19 cellular contexts compared by ENCODE assay signal in the genomic region with DNA sequence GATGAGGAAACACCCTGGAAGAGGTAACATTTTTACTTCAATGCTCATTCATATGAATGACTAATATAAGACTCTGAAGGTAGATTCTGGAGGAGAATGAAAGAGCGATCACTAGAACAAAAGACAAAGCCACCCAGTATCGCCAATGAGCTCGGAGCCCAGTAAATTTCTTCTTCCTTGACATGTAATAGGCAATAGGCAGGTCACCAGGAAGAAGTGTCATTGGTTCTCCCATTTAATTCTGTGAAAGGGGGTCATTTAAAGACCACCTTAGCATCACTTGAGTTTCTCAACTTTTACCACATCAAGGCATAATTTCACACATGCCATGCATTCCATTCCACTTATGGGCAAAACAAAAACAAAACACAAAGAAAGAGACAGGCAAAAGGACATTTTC. TPM values are rescaled to one million over a fixed set of nuclear protein-coding genes. Genes with fewer than 3 reads are reported as not detected.
A peak's percentile ranks its signal among the peaks of the same experiment; 100 is the strongest.
DNase-seq lines count a peak whose midpoint lies in the region; ATAC-seq and TF ChIP-seq lines count a peak whose summit lies in the region.
"Had no signal": no experiment of that assay in that cellular context is flagged by ENCODE, and none has a peak within 500 bp of the region (broad histone marks: within the 10 kb centered on the region; RNA-seq: fewer than 3 reads in every experiment).

No MANE protein-coding gene starts in this region.

- H3K79me2 ChIP-seq in HCT116 (ENCODE audit: insufficient read depth, low read length), result no peaks in the 10 kb centered on the region

- H3K4me1 Mint-ChIP-seq in stimulated activated effector memory CD8-positive, alpha-beta T cell treated with anti-CD3 and anti-CD28 coated beads, Interleukin-12 subunit alpha, Interleukin-12 subunit beta, amount 100 ng/mL, for 72 hours, result no peaks in the 10 kb centered on the region

- H3K4me3 ChIP-seq in HCT116 (replicated peaks in 1 of 2; ENCODE audit: low read depth in 1 of 2, low read length in 2 of 2) (peak overlapping the region in 1 of 2 experiments; percentile 15; a peak in 2 of 4 replicates), SJCRH30 (no peak overlapping the region), skeletal muscle satellite cell (ENCODE audit: low read length) (no peak overlapping the region)
- H3K4me3 ChIP-seq: heart left ventricle, prostate gland had no signal

- peak overlapping the region; percentile 60 for H3K4me2 ChIP-seq in HCT116 (ENCODE audit: low read length)
- H3K4me2 ChIP-seq in skeletal muscle satellite cell (ENCODE audit: low read length), result peak overlapping the region; percentile 35

- H3K27ac Mint-ChIP-seq in stimulated activated effector memory CD8-positive, alpha-beta T cell treated with anti-CD3 and anti-CD28 coated beads, Interleukin-12 subunit alpha, Interleukin-12 subunit beta, amount 100 ng/mL, for 72 hours, result no peak overlapping the region
- H3K27ac Mint-ChIP-seq: activated CD8-positive, alpha-beta memory T cell treated with anti-CD3 and anti-CD28 coated beads, Interleukin-2, amount 10 ng/mL, durations not matched to agents 7 days and 5 days; activated naive CD8-positive, alpha-beta T cell treated with anti-CD3 and anti-CD28 coated beads, Interleukin-2, amount 50 U/mL, for 24 hours had no signal

- intact Hi-C loops in HCT116 (cut with micrococcal nuclease), result no loop called here

- ATAC-seq in HCT116, result peak; percentile 85
- ATAC-seq in esophagus mucosa, result peak; percentile 22
- no peak for ATAC-seq in stimulated activated effector memory CD8-positive, alpha-beta T cell treated with anti-CD3 and anti-CD28 coated beads, Interleukin-12 subunit alpha, Interleukin-12 subunit beta, amount 100 ng/mL, for 72 hours
- ATAC-seq: activated naive CD8-positive, alpha-beta T cell treated with anti-CD3 and anti-CD28 coated beads, Interleukin-2, amount 50 U/mL, for 24 hours; heart left ventricle had no signal

- in situ Hi-C loops in GM13976 (cut with MboI; ENCODE audit: low sequenced_read_pairs, unreplicated experiment), result no loop called here

- no peaks in the 10 kb centered on the region for H3K9me3 Mint-ChIP-seq in stimulated activated effector memory CD8-positive, alpha-beta T cell treated with anti-CD3 and anti-CD28 coated beads, Interleukin-12 subunit alpha, Interleukin-12 subunit beta, amount 100 ng/mL, for 72 hours
- H3K9me3 Mint-ChIP-seq: activated naive CD8-positive, alpha-beta T cell treated with anti-CD3 and anti-CD28 coated beads, Interleukin-2, amount 50 U/mL, for 24 hours had no signal

- H4K20me1 ChIP-seq in HCT116 (ENCODE audit: insufficient read depth), result no peaks in the 10 kb centered on the region

- peak; percentile 69 for DNase-seq in HCT116 (ENCODE audit: low read depth, low spot score)
- no peak for DNase-seq in SJCRH30
- no peak for DNase-seq in GM13976 (ENCODE audit: low spot score)
- DNase-seq in NCI-H1092 treated with DMSO at 0.1 percent for 48 hours (lab: John Stamatoyannopoulos, UW), result no peak
- no peak for DNase-seq in stimulated activated effector memory CD8-positive, alpha-beta T cell treated with anti-CD3 and anti-CD28 coated beads, Interleukin-12 subunit alpha, Interleukin-12 subunit beta, amount 100 ng/mL, for 72 hours (ENCODE audit: low spot score in 2 of 2)
- DNase-seq: activated CD8-positive, alpha-beta memory T cell treated with anti-CD3 and anti-CD28 coated beads, Interleukin-2, amount 10 ng/mL, durations not matched to agents 7 days and 5 days; activated naive CD8-positive, alpha-beta T cell treated with anti-CD3 and anti-CD28 coated beads, Interleukin-2, amount 50 U/mL, for 24 hours; central memory CD4-positive, alpha-beta T cell; DMS 273 treated with DMSO at 0.1 percent for 48 hours; effector CD8-positive, alpha-beta T cell; heart left ventricle; NCI-H2081; NCI-H524 had no signal

- CTCF ChIA-PET in HCT116 (lab: Charles Lee), result interaction anchor here (1.1 kb wide), 1 partner anchor 216 kb away, joined by 3 read pairs; no protein-coding TSS in a partner anchor

- POLR2A ChIA-PET in HCT116 (lab: Charles Lee), result no interaction called here

- H3K36me3 ChIP-seq in HCT116 (ENCODE audit: control insufficient read depth in 1 of 2, insufficient read depth in 2 of 2, low read length in 2 of 2) (no peaks in the 10 kb centered on the region), SJCRH30 (no peaks in the 10 kb centered on the region), skeletal muscle satellite cell (ENCODE audit: insufficient read depth, low read length) (no peaks in the 10 kb centered on the region)
- H3K36me3 ChIP-seq: heart left ventricle, prostate gland had no signal

- RAD21 ChIA-PET in HCT116 (lab: Charles Lee; ENCODE audit: low non-redundant PET in 1 of 2, low total read pairs in 2 of 2, uncharacterized antibody in 2 of 2, unreplicated experiment in 2 of 2), result interaction anchor here in 1 of 2 experiments (0.6 kb wide), 1 partner anchor 186 kb away, joined by 3 read pairs; no protein-coding TSS in a partner anchor

- H3K9me3 ChIP-seq in HCT116 (ENCODE audit: control insufficient read depth in 1 of 2, insufficient read depth in 1 of 2, low read depth in 1 of 2, low read length in 2 of 2) (no peaks in the 10 kb centered on the region), SJCRH30 (replicated peaks) (no peaks in the 10 kb centered on the region; the same call in 1 of the 2 replicates), skeletal muscle satellite cell (replicated peaks; ENCODE audit: low read length) (no peaks in the 10 kb centered on the region)
- H3K9me3 ChIP-seq: heart left ventricle, prostate gland had no signal

- no TSS peak for BruUV-seq in HCT116 (replicated peaks; lab: Mats Ljungman, UMichigan)

- TF ChIP-seq POLR2A in HCT116 (IDR thresholded peaks at IDR 0.05; ENCODE audit: borderline replicate concordance, extremely low read depth, insufficient read depth, insufficient read length), result no peak

- no peak overlapping the region for H3K4me3 Mint-ChIP-seq in stimulated activated effector memory CD8-positive, alpha-beta T cell treated with anti-CD3 and anti-CD28 coated beads, Interleukin-12 subunit alpha, Interleukin-12 subunit beta, amount 100 ng/mL, for 72 hours
- H3K4me3 Mint-ChIP-seq: activated CD8-positive, alpha-beta memory T cell treated with anti-CD3 and anti-CD28 coated beads, Interleukin-2, amount 10 ng/mL, durations not matched to agents 7 days and 5 days; activated naive CD8-positive, alpha-beta T cell treated with anti-CD3 and anti-CD28 coated beads, Interleukin-2, amount 50 U/mL, for 24 hours had no signal

- H3K4me1 ChIP-seq in HCT116 (ENCODE audit: control insufficient read depth in 1 of 2, insufficient read depth in 2 of 2, low read length in 2 of 2), result peaks cover 23 to 41% of the 10 kb centered on the region in 2 experiments
- H3K4me1 ChIP-seq in SJCRH30, result peaks cover 9% of the 10 kb centered on the region
- H3K4me1 ChIP-seq in skeletal muscle satellite cell (ENCODE audit: control insufficient read depth, insufficient read depth, low read length), result peaks cover 16% of the 10 kb centered on the region
- H3K4me1 ChIP-seq: prostate gland had no signal

- peak overlapping the region; percentile 55 for H2AFZ ChIP-seq in HCT116 (ENCODE audit: low read depth, low read length, poor library complexity, severe bottlenecking)

- peak overlapping the region; percentile 35 for H3K9ac ChIP-seq in HCT116 (ENCODE audit: low read length)
- H3K9ac ChIP-seq in skeletal muscle satellite cell (ENCODE audit: low read depth, low read length), result no peak overlapping the region

- no peak for TF ChIP-seq RAD21 in HCT116 (IDR thresholded peaks at IDR 0.05; ENCODE audit: low read depth)

- H3K27me3 ChIP-seq in HCT116 (ENCODE audit: insufficient read depth, low read length), result no peaks in the 10 kb centered on the region
- no peaks in the 10 kb centered on the region for H3K27me3 ChIP-seq in SJCRH30
- H3K27me3 ChIP-seq in skeletal muscle satellite cell (ENCODE audit: control insufficient read depth, insufficient read depth, low read length), result no peaks in the 10 kb centered on the region
- H3K27me3 ChIP-seq: heart left ventricle had no signal

- TF ChIP-seq CTCF in HCT116 (IDR thresholded peaks at IDR 0.05 in 2 of 3, conservative IDR thresholded peaks at IDR 0.05 in 1 of 3; ENCODE audit: borderline replicate concordance in 1 of 3, insufficient read depth in 1 of 3, low read depth in 2 of 3, low read length in 2 of 3), result no peak
- no peak for TF ChIP-seq CTCF in GM13976 (IDR thresholded peaks at IDR 0.05; ENCODE audit: borderline replicate concordance, control extremely low read depth, extremely low read depth, insufficient read depth, missing control alignments)

- H3K27ac ChIP-seq in HCT116 (ENCODE audit: low read depth, low read length) (peak overlapping the region; percentile 51; the same call in 1 of the 2 replicates), SJCRH30 (peak overlapping the region; percentile 15; the same call in 1 of the 2 replicates)
- H3K27ac ChIP-seq: heart left ventricle, prostate gland had no signal

- no peaks in the 10 kb centered on the region for H3K36me3 Mint-ChIP-seq in stimulated activated effector memory CD8-positive, alpha-beta T cell treated with anti-CD3 and anti-CD28 coated beads, Interleukin-12 subunit alpha, Interleukin-12 subunit beta, amount 100 ng/mL, for 72 hours
- H3K36me3 Mint-ChIP-seq: activated CD8-positive, alpha-beta memory T cell treated with anti-CD3 and anti-CD28 coated beads, Interleukin-2, amount 10 ng/mL, durations not matched to agents 7 days and 5 days had no signal

- no peaks in the 10 kb centered on the region for H3K9me2 ChIP-seq in HCT116 (ENCODE audit: insufficient read depth)

TF ChIP-seq in HCT116, 20 proteins besides CTCF, POLR2A, EP300 and RAD21 (continues in another document):
- TF ChIP-seq SRF (IDR thresholded peaks at IDR 0.05; ENCODE audit: low read depth) (peak; percentile 75; the same call in 1 of the 2 replicates), POLR2AphosphoS5 (IDR thresholded peaks at IDR 0.05; ENCODE audit: low read depth, low read length) (no peak), JUND (IDR thresholded peaks at IDR 0.05) (peak; percentile 49), SIN3A (IDR thresholded peaks at IDR 0.05; ENCODE audit: low read depth) (no peak), ZFX (IDR thresholded peaks at IDR 0.05) (no peak), TCF7L2 (IDR thresholded peaks at IDR 0.05; ENCODE audit: borderline replicate concordance, extremely low read depth, insufficient read depth, insufficient read length) (peak; percentile 19), FOSL1 (IDR thresholded peaks at IDR 0.05; ENCODE audit: low read depth) (peak; percentile 43), CEBPB (IDR thresholded peaks at IDR 0.05; ENCODE audit: low read depth) (peak; percentile 77)

RNA-seq across cellular contexts. Expression of gene TNFSF18, which starts 7.9 kb away (rescaled TPM):
- total RNA-seq in HCT116 (2021; ENCODE audit: unreplicated experiment), result 1.6 TPM
- polyA plus RNA-seq in HCT116 (2012), result 0.54 and 0.74 TPM in 2 replicates
- not detected in 2 replicates for total RNA-seq in SJCRH30 (2014; rRNA removed; shearing (Covaris generic))
- 2.0 TPM for total RNA-seq in esophagus mucosa
- total RNA-seq in skeletal muscle satellite cell (2012; rRNA removed), result 0.44 and 0.51 TPM in 2 replicates
- total RNA-seq: activated CD8-positive, alpha-beta memory T cell treated with anti-CD3 and anti-CD28 coated beads, Interleukin-2, amount 10 ng/mL, durations not matched to agents 7 days and 5 days; mesenteric fat pad; prostate gland; SK-MEL-5 had no signal
- polyA plus RNA-seq: neural cell had no signal
